In the genomic region with DNA sequence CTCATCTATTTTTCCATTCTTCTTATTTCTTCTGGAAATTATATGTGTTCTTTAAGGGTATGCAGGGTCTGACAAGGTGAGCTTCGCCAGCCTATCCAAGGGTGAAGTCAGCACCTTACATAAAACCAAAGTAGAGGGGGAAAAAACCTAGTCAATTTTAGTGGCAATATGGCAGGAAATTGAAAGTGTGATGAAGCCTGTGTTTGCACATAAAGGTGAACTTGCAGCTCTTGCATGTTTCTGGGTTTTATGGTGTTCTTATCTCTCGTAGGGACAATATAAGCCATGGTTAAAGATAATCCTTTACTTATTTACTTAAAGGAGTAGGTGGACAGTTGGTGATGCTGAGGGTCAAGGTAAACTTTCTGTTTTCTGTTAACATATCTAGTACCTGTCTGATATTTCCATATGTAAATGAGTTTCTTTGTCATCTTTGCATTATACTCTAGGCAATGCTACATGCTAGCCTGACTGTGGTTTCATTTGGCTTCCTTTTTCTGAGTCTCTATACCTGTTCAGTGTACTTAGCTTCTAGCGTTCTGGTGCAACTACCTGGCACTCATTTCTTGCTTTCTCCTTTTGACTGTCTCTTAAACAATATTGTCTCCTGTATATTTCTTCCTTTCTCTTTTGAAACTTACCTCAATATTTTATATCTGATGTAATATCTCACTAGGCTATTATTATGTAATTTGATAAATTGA, we compare ENCODE assay signal across 9 cellular contexts. TPM values are rescaled to one million over a fixed set of nuclear protein-coding genes. Genes with fewer than 3 reads are reported as not detected.
A peak's percentile ranks its signal among the peaks of the same experiment; 100 is the strongest.
DNase-seq lines count a peak whose midpoint lies in the region; ATAC-seq and TF ChIP-seq lines count a peak whose summit lies in the region.
"Had no signal": no experiment of that assay in that cellular context is flagged by ENCODE, and none has a peak within 500 bp of the region (broad histone marks: within the 10 kb centered on the region; RNA-seq: fewer than 3 reads in every experiment).

No MANE protein-coding gene starts in this region.

- peak overlapping the region; percentile 78 to 82 for H3K27ac Mint-ChIP-seq in activated naive CD4-positive, alpha-beta T cell treated with anti-CD3 and anti-CD28 coated beads, Interleukin-2, amount 50 U/mL, for 72 hours

- H3K9me3 Mint-ChIP-seq in activated naive CD4-positive, alpha-beta T cell treated with anti-CD3 and anti-CD28 coated beads, Interleukin-2, amount 50 U/mL, for 72 hours: peaks cover 0 to 3% of the 10 kb centered on the region in 2 donors

- no peak overlapping the region for H3K27ac ChIP-seq in right atrium auricular region
- H3K27ac ChIP-seq: sigmoid colon had no signal

- peaks cover 0 to 10% of the 10 kb centered on the region in 2 donors for H3K9me3 ChIP-seq in right atrium auricular region
- H3K9me3 ChIP-seq: sigmoid colon had no signal

- no peak overlapping the region for H3K4me3 ChIP-seq in right atrium auricular region
- H3K4me3 ChIP-seq: sigmoid colon had no signal

- H3K36me3 ChIP-seq in right atrium auricular region: no peaks in the 10 kb centered on the region
- H3K36me3 ChIP-seq: sigmoid colon had no signal

- TF ChIP-seq CTCF in GM20000 (IDR thresholded peaks at IDR 0.05; ENCODE audit: extremely low read depth, missing control alignments): no peak
- TF ChIP-seq CTCF in right atrium auricular region (IDR thresholded peaks at IDR 0.05): no peak
- no peak for TF ChIP-seq CTCF in omental fat pad (IDR thresholded peaks at IDR 0.05)

- peaks cover 24 to 37% of the 10 kb centered on the region in 2 donors for H3K36me3 Mint-ChIP-seq in activated naive CD4-positive, alpha-beta T cell treated with anti-CD3 and anti-CD28 coated beads, Interleukin-2, amount 50 U/mL, for 72 hours

- peaks cover 0 to 12% of the 10 kb centered on the region in 2 donors for H3K4me1 ChIP-seq in right atrium auricular region

- DNase-seq in GM20000 (ENCODE audit: low spot score): peak; percentile 24
- peak in 1 of 2 donors; percentile 18 for DNase-seq in activated naive CD4-positive, alpha-beta T cell treated with anti-CD3 and anti-CD28 coated beads, Interleukin-2, amount 50 U/mL, for 72 hours (ENCODE audit: low spot score in 2 of 2)
- no peak for DNase-seq in epidermal melanocyte (ENCODE audit: insufficient read length, low spot score)
- DNase-seq in right atrium auricular region (ENCODE audit: low spot score): no peak
- no peak for DNase-seq in omental fat pad (ENCODE audit: low spot score)
- DNase-seq in NCI-H1694 treated with DMSO at 0.1 percent for 48 hours (lab: John Stamatoyannopoulos, UW): no peak
- DNase-seq: sigmoid colon had no signal

- ATAC-seq in GM18499 (IDR thresholded peaks at IDR 0.05; ENCODE audit: insufficient read depth, unreplicated experiment) (peak; percentile 90), HG03135 (IDR thresholded peaks at IDR 0.05; ENCODE audit: unreplicated experiment) (peak; percentile 95), omental fat pad (ENCODE audit: low FRiP score) (no peak)
- ATAC-seq in activated naive CD4-positive, alpha-beta T cell treated with anti-CD3 and anti-CD28 coated beads, Interleukin-2, amount 50 U/mL, for 72 hours: peak; percentile 81 to 95

- no peaks in the 10 kb centered on the region for H3K27me3 ChIP-seq in right atrium auricular region
- H3K27me3 ChIP-seq: sigmoid colon had no signal

RNA-seq across cellular contexts. Expression of a gene that starts 32.9 kb away (rescaled TPM):
- 10 to 100 TPM; 13.6 to 25.5 TPM for total RNA-seq in activated naive CD4-positive, alpha-beta T cell treated with anti-CD3 and anti-CD28 coated beads, Interleukin-2, amount 50 U/mL, for 72 hours
- total RNA-seq in right atrium auricular region: 10 to 100 TPM; 33.6 to 36.1 TPM
- total RNA-seq in omental fat pad: 10 to 100 TPM; 29.3 to 48.9 (median 32.5) TPM
